In genomic region chr18:63253428-63254372, GRCh38 we compare ENCODE assay signal across 9 cellular contexts.
DNase-seq lines count a peak whose midpoint lies in the region; ATAC-seq, FAIRE-seq and TF ChIP-seq lines count a peak whose summit lies in the region.
"Had no signal": no experiment of that assay in that cellular context is flagged by ENCODE, and none has a peak within 500 bp of the region (broad histone marks: within the 10 kb centered on the region; RNA-seq: fewer than 3 reads in every experiment).

No MANE protein-coding gene starts in this region.

- BruUV-seq in MCF 10A (replicated peaks; lab: Mats Ljungman, UMichigan) = no TSS peak
- BruUV-seq in Calu3 (replicated peaks; lab: Mats Ljungman, UMichigan) = no TSS peak

- intact Hi-C loops in MCF 10A (cut with micrococcal nuclease) (no loop called here), Calu3 (cut with micrococcal nuclease; ENCODE audit: unreplicated experiment) (no loop called here)

- H3K27me3 ChIP-seq in MG63 = no peaks in the 10 kb centered on the region

- CTCF ChIA-PET in MCF 10A (lab: Yijun Ruan, JAX) (interaction anchor here (0.6 kb wide), 2 partner anchors 122 to 293 kb away, joined by 3 read pairs; no protein-coding TSS in a partner anchor), Calu3 (lab: Charles Lee) (interaction anchor here (0.7 kb wide), 1 partner anchor 183 kb away, joined by 3 read pairs; no protein-coding TSS in a partner anchor)

- peak; percentile 57 for DNase-seq in AG20443 (ENCODE audit: low spot score)
- no peak for DNase-seq in MG63
- DNase-seq in MCF 10A (ENCODE audit: unreplicated experiment) = no peak
- DNase-seq in myocyte (ENCODE audit: low read depth) = peak; percentile 39
- no peak for DNase-seq in Calu3
- no peak for DNase-seq in HTR-8/SVneo (ENCODE audit: insufficient read length, low spot score)
- DNase-seq: NCI-H446 treated with DMSO at 0.1 percent for 48 hours had no signal

- TF ChIP-seq CTCF in MCF 10A (IDR thresholded peaks at IDR 0.05; ENCODE audit: unreplicated experiment) = no peak
- TF ChIP-seq CTCF in Calu3 (IDR thresholded peaks at IDR 0.05; ENCODE audit: unreplicated experiment) = no peak

- 0 out of 2 replicates have a peak overlapping the region, but pooled peaks have one; percentile 5 for H3K4me3 ChIP-seq in MG63

- H3K4me1 Mint-ChIP-seq in MCF 10A (ENCODE audit: insufficient read depth, unreplicated experiment) (no peaks in the 10 kb centered on the region), Calu3 (ENCODE audit: low read depth, unreplicated experiment) (no peaks in the 10 kb centered on the region)

- no peaks in the 10 kb centered on the region for H3K36me3 ChIP-seq in MG63

- no peak for FAIRE-seq in HTR-8/SVneo (lab: Jason Lieb, UNC)

- H3K9me3 ChIP-seq in MG63 = no peaks in the 10 kb centered on the region

- H3K27me3 Mint-ChIP-seq in MCF 10A (ENCODE audit: insufficient read depth, unreplicated experiment) (no peaks in the 10 kb centered on the region), Calu3 (ENCODE audit: unreplicated experiment) (peaks cover 27% of the 10 kb centered on the region)

- no peak for ATAC-seq in GM21367 (IDR thresholded peaks at IDR 0.05; ENCODE audit: unreplicated experiment)
- ATAC-seq in GM18873 (IDR thresholded peaks at IDR 0.05; ENCODE audit: low FRiP score, unreplicated experiment) = no peak

- H3K9me3 Mint-ChIP-seq in MCF 10A (ENCODE audit: unreplicated experiment) = no peaks in the 10 kb centered on the region
- H3K9me3 Mint-ChIP-seq in Calu3 (ENCODE audit: low read depth, unreplicated experiment) = peaks cover 3% of the 10 kb centered on the region

- H3K27ac Mint-ChIP-seq in MCF 10A (ENCODE audit: low read depth, unreplicated experiment) (peak overlapping the region; percentile 22), Calu3 (ENCODE audit: unreplicated experiment) (no peak overlapping the region)

- H3K36me3 Mint-ChIP-seq in MCF 10A (ENCODE audit: insufficient read depth, unreplicated experiment) (no peaks in the 10 kb centered on the region), Calu3 (ENCODE audit: insufficient read depth, unreplicated experiment) (no peaks in the 10 kb centered on the region)

- POLR2A ChIA-PET in MCF 10A (lab: Yijun Ruan, JAX) = interaction anchor here (0.6 kb wide), 1 partner anchor 27 kb away, joined by 3 read pairs; no protein-coding TSS in a partner anchor

- H3K4me3 Mint-ChIP-seq in MCF 10A (ENCODE audit: unreplicated experiment) (no peak overlapping the region), Calu3 (ENCODE audit: low read depth, unreplicated experiment) (no peak overlapping the region)

Comparison
In these comparisons a context has a peak if more than half of its experiments do, and no peak if none do; other contexts are left out.
1. DNase-seq: peak in AG20443 (single experiment) and myocyte (single experiment); none in MG63 (single experiment), MCF 10A (single experiment), Calu3 (single experiment) and HTR-8/SVneo (single experiment).